ENCODE assay signal across 21 cellular contexts in genomic region chr5:116437351-116437705, GRCh38.
"Had no signal": no experiment of that assay in that cellular context is flagged by ENCODE, and none has a peak within 500 bp of the region (broad histone marks: within the 10 kb centered on the region; RNA-seq: fewer than 3 reads in every experiment).

No MANE protein-coding gene starts in this region.

- H3K27me3 Mint-ChIP-seq: memory B cell, progenitor cell of endocrine pancreas had no signal

- H3K4me3 ChIP-seq: colonic mucosa, hepatocyte, ovary, suprapubic skin, tibial artery, upper lobe of right lung, vagina had no signal

- DNase-seq: colonic mucosa; dermis blood vessel endothelial cell; effector CD4-positive, alpha-beta T cell; foreskin melanocyte; head of caudate nucleus; kidney glomerular epithelial cell; natural killer cell; ovary; right cardiac atrium; stimulated activated CD4-positive, alpha-beta T cell treated with anti-CD3 and anti-CD28 coated beads, Interleukin-12 subunit alpha, Interleukin-12 subunit beta, amount 100 ng/mL, for 4 hours; stimulated activated CD4-positive, alpha-beta T cell treated with anti-CD3 and anti-CD28 coated beads, Interleukin-2, amount 100 ng/mL, for 48 hours; stimulated activated naive CD4-positive, alpha-beta T cell treated with Interleukin-2 at 50 U/mL for 16 hours; tibial artery; upper lobe of right lung had no signal

- H3K27me3 ChIP-seq: colonic mucosa, hepatocyte, ovary, suprapubic skin, tibial artery, upper lobe of right lung, vagina had no signal

- H3K79me2 ChIP-seq: hepatocyte had no signal

- H3K36me3 ChIP-seq: colonic mucosa, ovary, suprapubic skin, tibial artery, upper lobe of right lung, vagina had no signal

- H3K27ac Mint-ChIP-seq: memory B cell, mesothelial cell of epicardium, natural killer cell, progenitor cell of endocrine pancreas had no signal

- H3K4me1 Mint-ChIP-seq: memory B cell, natural killer cell had no signal

- H3K4me2 ChIP-seq: hepatocyte had no signal

- H3K4me1 ChIP-seq: colonic mucosa, suprapubic skin, tibial artery, vagina had no signal

- H2AFZ ChIP-seq: hepatocyte had no signal

- H3K36me3 Mint-ChIP-seq: natural killer cell had no signal

- H3K9me3 ChIP-seq: colonic mucosa, ovary, suprapubic skin, tibial artery, upper lobe of right lung, vagina had no signal

- ATAC-seq: natural killer cell had no signal

- H3K4me3 Mint-ChIP-seq: memory B cell, mesothelial cell of epicardium, natural killer cell, neural crest cell had no signal

- H3K9me3 Mint-ChIP-seq: memory B cell, natural killer cell, neural crest cell had no signal

- H3K27ac ChIP-seq: colonic mucosa, hepatocyte, ovary, suprapubic skin, tibial artery, upper lobe of right lung, vagina had no signal
